Comparison of ENCODE assay signal across 32 cellular contexts in genomic region chr2:135050132-135050531, GRCh38. TPM values are rescaled to one million over a fixed set of nuclear protein-coding genes. Genes with fewer than 3 reads are reported as not detected.
DNase-seq lines count a peak whose midpoint lies in the region; TF ChIP-seq lines count a peak whose summit lies in the region.
"Had no signal": no experiment of that assay in that cellular context is flagged by ENCODE, and none has a peak within 500 bp of the region (broad histone marks: within the 10 kb centered on the region; RNA-seq: fewer than 3 reads in every experiment).

No MANE protein-coding gene starts in this region.

- peaks cover 24% of the 10 kb centered on the region for H3K4me1 ChIP-seq in Karpas-422 (ENCODE audit: low read length)
- H3K4me1 ChIP-seq in ascending aorta, result peaks cover 3 to 15% of the 10 kb centered on the region in 2 donors
- H3K4me1 ChIP-seq in neuronal stem cell (ENCODE audit: control insufficient read depth in 2 of 2, insufficient read depth in 1 of 2, low read depth in 1 of 2, low read length in 2 of 2), result peaks cover 11 to 12% of the 10 kb centered on the region in 2 donors
- H3K4me1 ChIP-seq in vagina, result peaks cover 24% of the 10 kb centered on the region
- H3K4me1 ChIP-seq: colonic mucosa had no signal

- no peak for DNase-seq in T-helper 2 cell treated with Interferon-gamma antibody and Interleukin-4, amounts not matched to agents 5 μg/mL and 100 μg/mL, for 36 hours (ENCODE audit: low spot score)
- DNase-seq in T-helper 2 cell, result no peak
- DNase-seq in Karpas-422, result no peak
- DNase-seq in ascending aorta (ENCODE audit: low spot score in 2 of 2), result no peak
- DNase-seq in neuronal stem cell (ENCODE audit: low spot score), result no peak
- no peak for DNase-seq in vagina (ENCODE audit: extremely low spot score in 2 of 2)
- no peak for DNase-seq in cerebellar nuclear complex (lab: John Stamatoyannopoulos, UW)
- DNase-seq in NCI-H345 treated with DMSO at 0.1 percent for 48 hours (lab: John Stamatoyannopoulos, UW; ENCODE audit: unreplicated experiment), result no peak
- DNase-seq: 8988T; activated CD4-positive, alpha-beta T cell treated with anti-CD3 and anti-CD28 coated beads, Interleukin-2, amount 50 U/mL, for 48 hours; activated naive CD4-positive, alpha-beta T cell treated with anti-CD3 and anti-CD28 coated beads, Interleukin-2, amount 50 U/mL, for 16 hours; activated T-cell treated with anti-CD3 and anti-CD28 coated beads, Interleukin-2, amount 50 U/mL, for 1 hour; AML-193; COR-L47; esophagus squamous epithelium; HFFc6; NCI-H1105 treated with DMSO at 0.1 percent for 48 hours; nephron progenitor cell; SHP77; stimulated activated CD4-positive, alpha-beta T cell treated with anti-CD3 and anti-CD28 coated beads, Interleukin-2, amount 100 ng/mL, for 24 hours; T-cell had no signal

- H3K9ac ChIP-seq in Karpas-422 (ENCODE audit: low read length) (no peak overlapping the region), neuronal stem cell (ENCODE audit: low read depth, low read length, poor library complexity) (no peak overlapping the region)

- H3K4me1 Mint-ChIP-seq in T-helper 2 cell treated with Interferon-gamma antibody and Interleukin-4, amounts not matched to agents 5 μg/mL and 100 μg/mL, for 36 hours (ENCODE audit: low read depth), result peaks cover 29% of the 10 kb centered on the region

- TF ChIP-seq CTCF in ascending aorta (IDR thresholded peaks at IDR 0.05) (no peak), vagina (IDR thresholded peaks at IDR 0.05) (no peak)

- H4K91ac ChIP-seq in neuronal stem cell (ENCODE audit: low read depth, low read length, poor library complexity), result no peak overlapping the region

- peaks cover 30% of the 10 kb centered on the region for H3K79me2 ChIP-seq in Karpas-422 (ENCODE audit: low read length)

- H3K36me3 Mint-ChIP-seq in T-helper 2 cell treated with Interferon-gamma antibody and Interleukin-4, amounts not matched to agents 5 μg/mL and 100 μg/mL, for 36 hours (ENCODE audit: low read depth), result peaks cover 6% of the 10 kb centered on the region

- H3K4me3 Mint-ChIP-seq in T-helper 2 cell treated with Interferon-gamma antibody and Interleukin-4, amounts not matched to agents 5 μg/mL and 100 μg/mL, for 36 hours, result peak overlapping the region; percentile 69

- H3K27ac ChIP-seq in Karpas-422 (ENCODE audit: low read length) (no peak overlapping the region), ascending aorta (peak overlapping the region; percentile 16 to 45), neuronal stem cell (replicated peaks; ENCODE audit: low read length) (no peak overlapping the region), vagina (no peak overlapping the region)
- H3K27ac ChIP-seq: colonic mucosa, esophagus squamous epithelium, gastroesophageal sphincter, transverse colon had no signal

- H3K27me3 ChIP-seq in Karpas-422 (ENCODE audit: low read length) (no peaks in the 10 kb centered on the region), ascending aorta (no peaks in the 10 kb centered on the region), neuronal stem cell (ENCODE audit: control insufficient read depth in 3 of 3, insufficient read depth in 3 of 3, low read depth in 1 of 3, low read length in 3 of 3) (no peaks in the 10 kb centered on the region), vagina (no peaks in the 10 kb centered on the region)
- H3K27me3 ChIP-seq: body of pancreas, colonic mucosa, esophagus squamous epithelium, gastroesophageal sphincter, transverse colon had no signal

- no peak for TF ChIP-seq POLR2A in vagina (IDR thresholded peaks at IDR 0.05)

- H4K20me1 ChIP-seq in Karpas-422 (ENCODE audit: insufficient read depth, low read depth, low read length), result peaks cover 6% of the 10 kb centered on the region; the same call in 1 of the 2 replicates

- H2BK120ac ChIP-seq in neuronal stem cell (ENCODE audit: low read depth, low read length), result no peak overlapping the region

- H3K18ac ChIP-seq in neuronal stem cell (ENCODE audit: low read length), result no peak overlapping the region

- intact Hi-C loops in ascending aorta (cut with DNase I), result loop anchor here (5.0 to 10.0 kb wide), 3 partner anchors 133 to 935 kb away; partner anchors contain the start of genes CCNT2, DARS1 and MCM6
- intact Hi-C loops in vagina (cut with DNase I), result no loop called here

- H3K36me3 ChIP-seq in Karpas-422 (ENCODE audit: insufficient read depth, low read length), result peaks cover 13% of the 10 kb centered on the region
- no peaks in the 10 kb centered on the region for H3K36me3 ChIP-seq in ascending aorta
- no peaks in the 10 kb centered on the region for H3K36me3 ChIP-seq in neuronal stem cell (replicated peaks in 1 of 2; ENCODE audit: control insufficient read depth in 2 of 2, insufficient read depth in 2 of 2, low read length in 2 of 2)
- H3K36me3 ChIP-seq in vagina, result no peaks in the 10 kb centered on the region
- H3K36me3 ChIP-seq: colonic mucosa, esophagus squamous epithelium, gastroesophageal sphincter, transverse colon had no signal

- no peak overlapping the region for H2BK12ac ChIP-seq in neuronal stem cell (ENCODE audit: low read length)

- H2AFZ ChIP-seq in Karpas-422 (ENCODE audit: low read length) (peak overlapping the region; percentile 65; the same call in 1 of the 2 replicates), neuronal stem cell (ENCODE audit: low read length) (peak overlapping the region; percentile 80)

- H2AK5ac ChIP-seq in neuronal stem cell (ENCODE audit: low read depth, low read length), result no peak overlapping the region

- H3K9me3 ChIP-seq in Karpas-422 (ENCODE audit: low read length) (no peaks in the 10 kb centered on the region), ascending aorta (no peaks in the 10 kb centered on the region), neuronal stem cell (replicated peaks in 1 of 2; ENCODE audit: control insufficient read depth in 2 of 2, insufficient read depth in 1 of 2, low read depth in 1 of 2, low read length in 2 of 2) (peaks cover 0 to 2% of the 10 kb centered on the region in 2 donors), vagina (no peaks in the 10 kb centered on the region)
- H3K9me3 ChIP-seq: body of pancreas, colonic mucosa, esophagus squamous epithelium, gastroesophageal sphincter, transverse colon had no signal

- H3K9me2 ChIP-seq in Karpas-422 (replicated peaks; ENCODE audit: insufficient read depth, low read length), result no peaks in the 10 kb centered on the region

- H3K4me3 ChIP-seq in Karpas-422 (ENCODE audit: low read length) (no peak overlapping the region), ascending aorta (no peak overlapping the region), neuronal stem cell (ENCODE audit: low read length in 2 of 2) (no peak overlapping the region), vagina (no peak overlapping the region)
- H3K4me3 ChIP-seq: body of pancreas, colonic mucosa, esophagus squamous epithelium, gastroesophageal sphincter, transverse colon had no signal

- H3K14ac ChIP-seq in neuronal stem cell (ENCODE audit: low read length), result no peak overlapping the region

- no peak overlapping the region for H2BK15ac ChIP-seq in neuronal stem cell (ENCODE audit: low read length)

- H3K23ac ChIP-seq in neuronal stem cell (ENCODE audit: low read depth, low read length, poor library complexity), result no peak overlapping the region

- peaks cover 7% of the 10 kb centered on the region for H3K27me3 Mint-ChIP-seq in T-helper 2 cell treated with Interferon-gamma antibody and Interleukin-4, amounts not matched to agents 5 μg/mL and 100 μg/mL, for 36 hours (ENCODE audit: low read depth)

- H2BK5ac ChIP-seq in neuronal stem cell (ENCODE audit: low read length), result no peak overlapping the region

- no peaks in the 10 kb centered on the region for H3K9me3 Mint-ChIP-seq in T-helper 2 cell treated with Interferon-gamma antibody and Interleukin-4, amounts not matched to agents 5 μg/mL and 100 μg/mL, for 36 hours
- H3K9me3 Mint-ChIP-seq: HFFc6; nephron progenitor cell; stimulated activated naive CD8-positive, alpha-beta T cell treated with anti-CD3 and anti-CD28 coated beads, Interleukin-15, Interleukin-2, amounts not matched to agents 100 ng/mL and 50 ng/mL, for 24 hours; T-cell had no signal

- peak overlapping the region; percentile 4 for H3K27ac Mint-ChIP-seq in T-helper 2 cell treated with Interferon-gamma antibody and Interleukin-4, amounts not matched to agents 5 μg/mL and 100 μg/mL, for 36 hours
- H3K27ac Mint-ChIP-seq: HFFc6, nephron progenitor cell had no signal

- no peak overlapping the region for H3K4me2 ChIP-seq in Karpas-422 (ENCODE audit: low read depth, low read length, poor library complexity, severe bottlenecking)
- H3K4me2 ChIP-seq in neuronal stem cell (ENCODE audit: insufficient read depth, low read length, poor library complexity, severe bottlenecking), result no peak overlapping the region

- no peak overlapping the region for H4K8ac ChIP-seq in neuronal stem cell (ENCODE audit: low read depth, low read length)

- WGBS in neuronal stem cell (ENCODE audit: extremely low coverage in 2 of 2, insufficient read length in 2 of 2, insufficient replicate concordance in 1 of 2), 2 donors, result no CpG with 5 or more reads among the region's 3 CpGs

- no peak overlapping the region for H3K4ac ChIP-seq in neuronal stem cell (ENCODE audit: low read length)

- peaks cover 3% of the 10 kb centered on the region for H3K79me1 ChIP-seq in neuronal stem cell (ENCODE audit: low read depth, low read length)

RNA-seq across cellular contexts. Expression of gene RAB3GAP1, which starts 2.0 kb away (rescaled TPM):
- total RNA-seq in Karpas-422 (2014; rRNA removed; shearing (Covaris generic); ENCODE audit: low replicate concordance), result 48.2 and 84.6 TPM in 2 replicates
- total RNA-seq in ascending aorta (14.8 TPM), vagina (44.9 TPM)
- 22.2 TPM for polyA plus RNA-seq in neuronal stem cell (2013, experiment 1 of 2)
- polyA plus RNA-seq in neuronal stem cell (2013, experiment 2 of 2), result 21.0 TPM

RNA-seq across cellular contexts. Expression of gene MAP3K19, which starts 2.9 kb away (rescaled TPM):
- total RNA-seq in Karpas-422 (2014; rRNA removed; shearing (Covaris generic); ENCODE audit: low replicate concordance), result not detected in 2 replicates
- not detected for total RNA-seq in ascending aorta
- not detected for polyA plus RNA-seq in neuronal stem cell (2013, experiment 1 of 2)
- polyA plus RNA-seq in neuronal stem cell (2013, experiment 2 of 2), result not detected
- total RNA-seq in vagina, result not detected
- total RNA-seq: body of pancreas, colonic mucosa, Daoy, esophagus squamous epithelium, gastroesophageal sphincter, HFFc6, left colon, mesenteric fat pad, NCI-H460, posterior vena cava, skeletal muscle tissue, T-cell, transverse colon had no signal

Comparison
In these comparisons a context has a peak if more than half of its experiments do, and no peak if none do; other contexts are left out.
1. H3K27ac ChIP-seq: peak in ascending aorta (2 of 2); none in Karpas-422 (single experiment), neuronal stem cell (single experiment) and vagina (single experiment).